Comparison of ENCODE assay signal across 14 cellular contexts in the genomic region with DNA sequence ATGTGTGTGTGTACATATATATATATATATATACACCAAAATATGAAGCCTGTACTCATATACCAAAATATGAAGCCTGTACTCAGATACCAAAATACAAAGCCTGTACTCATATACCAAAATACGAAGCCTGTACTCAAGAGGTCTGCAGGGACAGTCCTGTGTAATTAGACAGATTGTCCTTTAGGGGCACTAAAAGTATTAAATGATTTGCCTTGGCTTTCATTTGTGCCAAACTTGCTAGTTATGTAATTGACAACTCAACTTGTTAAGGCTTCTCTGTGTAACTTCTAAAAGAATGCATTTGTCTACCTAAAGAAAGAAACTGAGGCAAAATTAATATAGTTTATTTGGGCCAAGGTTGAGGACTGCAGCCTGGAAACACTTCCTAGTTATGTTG.
A peak's percentile ranks its signal among the peaks of the same experiment; 100 is the strongest.
DNase-seq lines count a peak whose midpoint lies in the region; ATAC-seq and TF ChIP-seq lines count a peak whose summit lies in the region.
"Had no signal": no experiment of that assay in that cellular context is flagged by ENCODE, and none has a peak within 500 bp of the region (broad histone marks: within the 10 kb centered on the region; RNA-seq: fewer than 3 reads in every experiment).

No MANE protein-coding gene starts in this region.

- no peak overlapping the region for H3K4me3 ChIP-seq in NB4 (ENCODE audit: low read depth, low read length)
- H3K4me3 ChIP-seq in brain microvascular endothelial cell (ENCODE audit: low read depth, low read length) = no peak overlapping the region

- H3K27ac ChIP-seq in brain microvascular endothelial cell = no peak overlapping the region

- H3K27me3 ChIP-seq in brain microvascular endothelial cell (replicated peaks) = no peaks in the 10 kb centered on the region

- TF ChIP-seq POLR2A in NB4 (IDR thresholded peaks at IDR 0.05; ENCODE audit: extremely low read depth, insufficient read length) = no peak

- peak; percentile 67 for DNase-seq in SIG-M5 treated with dmso at 0.1 percent for 504 hours (lab: John Stamatoyannopoulos, UW; ENCODE audit: unreplicated experiment)
- no peak for DNase-seq in SIG-M5 (lab: John Stamatoyannopoulos, UW)
- peak; percentile 36 for DNase-seq in NB4 (ENCODE audit: low read depth)
- no peak for DNase-seq in brain microvascular endothelial cell
- no peak for DNase-seq in LoVo (ENCODE audit: low spot score)
- DNase-seq in SKM-1 treated with dmso at 0.1 percent for 144 hours (lab: John Stamatoyannopoulos, UW; ENCODE audit: unreplicated experiment) = no peak
- DNase-seq in middle frontal gyrus (ENCODE audit: extremely low spot score, low spot score) = no peak
- DNase-seq: activated CD8-positive, alpha-beta memory T cell treated with anti-CD3 and anti-CD28 coated beads, Interleukin-2, amount 10 ng/mL, durations not matched to agents 7 days and 5 days; C1 segment of cervical spinal cord; effector memory CD8-positive, alpha-beta T cell; NCI-H446 treated with DMSO at 0.1 percent for 48 hours; T-helper 2 cell had no signal

- TF ChIP-seq CTCF in NB4 (IDR thresholded peaks at IDR 0.05; ENCODE audit: low read depth, low read length) = no peak
- peak; percentile 18 for TF ChIP-seq CTCF in brain microvascular endothelial cell (IDR thresholded peaks at IDR 0.05; ENCODE audit: low read depth, low read length, missing control alignments)

- in situ Hi-C loops in brain microvascular endothelial cell (cut with HindIII; ENCODE audit: low pct_ligation_motif_present, low sequenced_read_pairs) = no loop called here

- H3K36me3 ChIP-seq in brain microvascular endothelial cell (replicated peaks) = no peaks in the 10 kb centered on the region

- no peak for ATAC-seq in HG03025 (IDR thresholded peaks at IDR 0.05; ENCODE audit: low FRiP score, unreplicated experiment)
- ATAC-seq: activated CD8-positive, alpha-beta memory T cell treated with anti-CD3 and anti-CD28 coated beads, Interleukin-2, amount 10 ng/mL, durations not matched to agents 7 days and 5 days; effector memory CD8-positive, alpha-beta T cell; sciatic nerve had no signal

Comparison
In these comparisons a context has a peak if more than half of its experiments do, and no peak if none do; other contexts are left out.
1. DNase-seq: peak in SIG-M5 treated with dmso at 0.1 percent for 504 hours (single experiment) and NB4 (single experiment); none in SIG-M5 (single experiment), brain microvascular endothelial cell (single experiment), LoVo (single experiment), SKM-1 treated with dmso at 0.1 percent for 144 hours (single experiment) and middle frontal gyrus (single experiment).